ENCODE assay signal across 8 cellular contexts in the genomic region with DNA sequence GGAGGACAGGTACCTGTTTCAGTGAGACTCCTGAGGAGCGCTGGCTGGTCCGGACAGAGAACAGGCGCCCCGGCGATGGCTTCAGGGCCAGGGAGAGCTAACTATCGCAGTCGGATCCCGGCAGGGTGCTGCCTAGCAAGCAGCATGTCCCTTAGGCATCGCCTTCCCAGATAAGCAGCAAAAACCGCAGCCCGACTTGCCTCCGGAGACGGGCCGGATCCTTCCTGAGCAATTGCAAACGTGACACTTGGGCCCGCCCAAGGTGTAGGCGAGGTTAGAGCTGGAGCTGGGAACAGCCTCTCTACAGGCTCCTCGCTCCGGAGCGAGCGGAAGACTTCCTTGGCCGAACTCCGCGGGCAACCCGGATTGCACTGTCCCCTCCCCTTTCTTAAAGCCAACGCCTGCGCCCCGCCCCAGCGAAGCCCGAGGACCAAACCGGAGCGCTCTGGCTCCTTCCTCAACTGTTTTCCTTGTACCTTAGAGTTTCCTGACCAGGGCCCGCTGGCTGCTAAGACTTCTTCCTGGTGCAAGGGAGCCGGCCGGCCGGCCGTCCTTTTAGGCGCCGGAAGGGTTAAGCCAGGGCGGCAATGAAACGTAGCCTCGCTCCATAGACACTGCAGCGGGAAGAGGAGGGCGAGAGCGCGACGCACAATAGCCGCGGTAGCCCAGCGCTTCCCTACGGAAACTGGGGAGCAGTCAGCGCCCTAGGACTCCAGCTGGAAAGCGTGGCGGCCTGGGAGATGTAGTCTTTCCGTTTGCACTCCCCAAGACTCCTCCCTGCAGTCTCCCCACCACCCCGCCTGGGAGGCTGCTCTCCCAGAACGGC. TPM values are rescaled to one million over a fixed set of nuclear protein-coding genes. Genes with fewer than 3 reads are reported as not detected.
DNase-seq lines count a peak whose midpoint lies in the region; ATAC-seq, FAIRE-seq and TF ChIP-seq lines count a peak whose summit lies in the region.

A gene with protein sequence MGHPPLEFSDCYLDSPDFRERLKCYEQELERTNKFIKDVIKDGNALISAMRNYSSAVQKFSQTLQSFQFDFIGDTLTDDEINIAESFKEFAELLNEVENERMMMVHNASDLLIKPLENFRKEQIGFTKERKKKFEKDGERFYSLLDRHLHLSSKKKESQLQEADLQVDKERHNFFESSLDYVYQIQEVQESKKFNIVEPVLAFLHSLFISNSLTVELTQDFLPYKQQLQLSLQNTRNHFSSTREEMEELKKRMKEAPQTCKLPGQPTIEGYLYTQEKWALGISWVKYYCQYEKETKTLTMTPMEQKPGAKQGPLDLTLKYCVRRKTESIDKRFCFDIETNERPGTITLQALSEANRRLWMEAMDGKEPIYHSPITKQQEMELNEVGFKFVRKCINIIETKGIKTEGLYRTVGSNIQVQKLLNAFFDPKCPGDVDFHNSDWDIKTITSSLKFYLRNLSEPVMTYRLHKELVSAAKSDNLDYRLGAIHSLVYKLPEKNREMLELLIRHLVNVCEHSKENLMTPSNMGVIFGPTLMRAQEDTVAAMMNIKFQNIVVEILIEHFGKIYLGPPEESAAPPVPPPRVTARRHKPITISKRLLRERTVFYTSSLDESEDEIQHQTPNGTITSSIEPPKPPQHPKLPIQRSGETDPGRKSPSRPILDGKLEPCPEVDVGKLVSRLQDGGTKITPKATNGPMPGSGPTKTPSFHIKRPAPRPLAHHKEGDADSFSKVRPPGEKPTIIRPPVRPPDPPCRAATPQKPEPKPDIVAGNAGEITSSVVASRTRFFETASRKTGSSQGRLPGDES (minus strand): TSS at position 341 of the 826 bp plus-strand sequence. CDS start 475 bp downstream, outside the sequence.

- no TSS peak for BruUV-seq in endothelial cell of umbilical vein (replicated peaks; lab: Mats Ljungman, UMichigan)

- H3K4me2 ChIP-seq in endothelial cell of umbilical vein (ENCODE audit: insufficient read depth, low read length): peak within 1 kb of the TSS; percentile 84

- H3K27me3 ChIP-seq in endothelial cell of umbilical vein (ENCODE audit: control insufficient read depth in 2 of 2, insufficient read depth in 2 of 2, low read length in 2 of 2): no peaks in the 10 kb centered on the region
- no peaks in the 10 kb centered on the region for H3K27me3 ChIP-seq in lung (ENCODE audit: control insufficient read depth, insufficient read depth)
- H3K27me3 ChIP-seq in stomach: peaks cover 0 to 7% (median 0%) of the 10 kb centered on the region in 3 donors

- H3K9me3 ChIP-seq in endothelial cell of umbilical vein (replicated peaks; ENCODE audit: control insufficient read depth, insufficient read depth, low read length): no peaks in the 10 kb centered on the region
- no peaks in the 10 kb centered on the region for H3K9me3 ChIP-seq in lung (ENCODE audit: control insufficient read depth in 2 of 2, insufficient read depth in 1 of 2, low read length in 1 of 2)
- peaks cover 0 to 6% (median 0%) of the 10 kb centered on the region in 4 donors for H3K9me3 ChIP-seq in stomach

- peak; percentile 93 for FAIRE-seq in endothelial cell of umbilical vein (lab: Jason Lieb, UNC)

- TF ChIP-seq EP300 in stomach (IDR thresholded peaks at IDR 0.05): no peak

- no peaks in the 10 kb centered on the region for H3K79me2 ChIP-seq in endothelial cell of umbilical vein (ENCODE audit: control insufficient read depth, insufficient read depth, low read length)

- no peak for TF ChIP-seq CTCF in WTC11 (IDR thresholded peaks at IDR 0.05)
- TF ChIP-seq CTCF in endothelial cell of umbilical vein (IDR thresholded peaks at IDR 0.05; ENCODE audit: extremely low read depth in 1 of 2, insufficient read depth in 1 of 2, low read depth in 1 of 2, low read length in 2 of 2): no peak
- TF ChIP-seq CTCF in lung (IDR thresholded peaks at IDR 0.05; ENCODE audit: control extremely low read depth, extremely low read depth): no peak
- TF ChIP-seq CTCF in stomach (IDR thresholded peaks at IDR 0.05): no peak

- intact Hi-C loops in endothelial cell of umbilical vein (cut with micrococcal nuclease): loop anchor here (1.0 to 5.0 kb wide), 3 partner anchors 8 to 64 kb away; a partner anchor contains a TSS
- intact Hi-C loops in stomach (cut with DNase I; ENCODE audit: low total_unique reads): no loop called here

- dilution Hi-C loops in endothelial cell of umbilical vein (cut with MboI; ENCODE audit: extremely low pct_ligation_motif_present, low sequenced_read_pairs): no loop called here

- H3K4me3 ChIP-seq in endothelial cell of umbilical vein (replicated peaks in 1 of 3; ENCODE audit: insufficient read depth in 1 of 3, low read depth in 1 of 3, low read length in 3 of 3) (peak within 1 kb of the TSS; percentile 44 to 62 (median 59)), lung (peak within 1 kb of the TSS; percentile 56), stomach (peak within 1 kb of the TSS; percentile 54 to 62 (median 57))

- WGBS in lung, 2 donors: 0 to 27% methylated on average over 41 to 57 of the region's 57 CpGs
- WGBS in stomach, 5 donors: 0 to 38% (median 17%) methylated on average over 25 to 57 of the region's 57 CpGs; no CpG with 5 or more reads in 1 of the 5 donors

- peak; percentile 37 for TF ChIP-seq POLR2A in endothelial cell of umbilical vein (IDR thresholded peaks at IDR 0.05; ENCODE audit: low read depth, low read length)
- TF ChIP-seq POLR2A in stomach (IDR thresholded peaks at IDR 0.05): no peak

- no peaks in the 10 kb centered on the region for H3K9me3 Mint-ChIP-seq in WTC11

- CTCF ChIA-PET in WTC11 (lab: Charles Lee) (interaction anchor here (1.0 to 2.0 kb wide), 4 partner anchors 29 to 277 kb away, joined by 3 to 13 read pairs (median 3); no protein-coding TSS in a partner anchor), endothelial cell of umbilical vein (lab: Charles Lee) (interaction anchor here (1.1 to 2.0 kb wide), 3 partner anchors 9 to 237 kb away, joined by 3 to 11 read pairs (median 9); no protein-coding TSS in a partner anchor)

- H3K4me1 ChIP-seq in endothelial cell of umbilical vein (ENCODE audit: control insufficient read depth, extremely low read depth, insufficient read depth, low read length): peaks cover 9% of the 10 kb centered on the region
- H3K4me1 ChIP-seq in lung (ENCODE audit: control insufficient read depth in 2 of 2, insufficient read depth in 2 of 2, low read length in 2 of 2): peaks cover 2% of the 10 kb centered on the region in 2 donors
- peaks cover 0 to 27% (median 12%) of the 10 kb centered on the region in 4 donors for H3K4me1 ChIP-seq in stomach

- H2AFZ ChIP-seq in endothelial cell of umbilical vein (ENCODE audit: low read depth, low read length): peak within 1 kb of the TSS; percentile 96

- H3K27ac ChIP-seq in endothelial cell of umbilical vein (ENCODE audit: insufficient read depth, low read depth, low read length) (peak within 1 kb of the TSS; percentile 64), lung (ENCODE audit: low read depth in 1 of 2, low read length in 1 of 2) (peak within 1 kb of the TSS; percentile 68 to 78), stomach (peak within 1 kb of the TSS; percentile 76 to 90 (median 82))

- peak; percentile 90 for ATAC-seq in WTC11
- peak; percentile 91 for ATAC-seq in lung (ENCODE audit: insufficient read depth, low FRiP score)
- no peak for ATAC-seq in HG02798 (IDR thresholded peaks at IDR 0.05; ENCODE audit: poor library complexity, unreplicated experiment)

- H4K20me1 ChIP-seq in endothelial cell of umbilical vein (replicated peaks; ENCODE audit: control insufficient read depth, extremely low read depth, insufficient read depth, low read length): no peaks in the 10 kb centered on the region

- no peaks in the 10 kb centered on the region for H3K9me1 ChIP-seq in endothelial cell of umbilical vein (replicated peaks; ENCODE audit: control insufficient read depth, extremely low read depth, insufficient read depth, low read length)

- peak within 1 kb of the TSS; percentile 89 for H3K4me3 Mint-ChIP-seq in WTC11

- H3K4me1 Mint-ChIP-seq in WTC11: peaks cover 19% of the 10 kb centered on the region

- no peaks in the 10 kb centered on the region; the same call in 1 of the 2 replicates for H3K36me3 Mint-ChIP-seq in WTC11

- POLR2A ChIA-PET in WTC11 (lab: Charles Lee): interaction anchor here (1.0 kb wide), 1 partner anchor 9 kb away, joined by 3 read pairs; no protein-coding TSS in a partner anchor
- POLR2A ChIA-PET in endothelial cell of umbilical vein (lab: Charles Lee): no interaction called here

- H3K27me3 Mint-ChIP-seq in WTC11 (ENCODE audit: low read depth): no peaks in the 10 kb centered on the region

- H3K9ac ChIP-seq in endothelial cell of umbilical vein (replicated peaks; ENCODE audit: extremely low read depth, insufficient read depth, low read length): peak within 1 kb of the TSS; percentile 73

- H3K36me3 ChIP-seq in endothelial cell of umbilical vein (ENCODE audit: control insufficient read depth in 2 of 2, extremely low read depth in 1 of 2, insufficient read depth in 2 of 2, low read length in 2 of 2): no peaks in the 10 kb centered on the region
- H3K36me3 ChIP-seq in lung (ENCODE audit: control insufficient read depth in 2 of 2, insufficient read depth in 2 of 2, low read length in 2 of 2): no peaks in the 10 kb centered on the region
- no peaks in the 10 kb centered on the region for H3K36me3 ChIP-seq in stomach

- DNase-seq in DMS79 treated with DMSO at 0.1 percent for 48 hours (lab: John Stamatoyannopoulos, UW) (peak; percentile 55), LHCN-M2 (ENCODE audit: low read depth) (peak; percentile 75), WTC11 (ENCODE audit: low spot score) (peak; percentile 77), endothelial cell of umbilical vein (ENCODE audit: low read depth, low spot score) (peak; percentile 72), lung (ENCODE audit: low spot score) (peak; percentile 80), stomach (peak; percentile 82), activated gamma-delta T cell treated with Interleukin-2 at 50 U/mL for 16 hours (no peak)

- peak within 1 kb of the TSS; percentile 97 for H3K27ac Mint-ChIP-seq in WTC11

TF ChIP-seq in endothelial cell of umbilical vein, 7 proteins besides CTCF, POLR2A, EP300 and RAD21 (continues in another document):
- no peak for TF ChIP-seq MYC (IDR thresholded peaks at IDR 0.05; ENCODE audit: low read depth, low read length)
- no peak for TF ChIP-seq JUN (IDR thresholded peaks at IDR 0.05; ENCODE audit: borderline replicate concordance, insufficient read depth, insufficient read length, low read depth)

RNA-seq across cellular contexts. Expression of the gene that starts here (rescaled TPM):
- total RNA-seq in LHCN-M2 (2014; rRNA removed) (2.8 and 4.5 TPM in 2 replicates), WTC11 (2021) (3.7 to 4.7 TPM (median 4.4 TPM) in 3 replicates), endothelial cell of umbilical vein (6.2 and 6.7 TPM in 2 replicates), lung (10 to 100 TPM; 11.3 to 22.0 TPM), stomach (10 to 100 TPM in 3 of 5 donors, 1 to 10 TPM in 2; 4.5 to 76.4 (median 10.9) TPM)
- polyA plus RNA-seq in LHCN-M2 (2012): 2.4 TPM
- polyA plus RNA-seq in endothelial cell of umbilical vein (3.2 and 3.9 TPM in 2 replicates), lung (1 to 10 TPM; 1.1 to 2.3 TPM), stomach (1 to 10 TPM in 2 of 3 donors, under 1 TPM in 1; 0.78 to 1.4 (median 1.1) TPM)
- polyA plus RNA-seq in endothelial cell of umbilical vein (2011; cell fraction: cytosol; rRNA removed): 2.6 TPM in 2 replicates
- 8.7 and 9.8 TPM in 2 replicates for polyA plus RNA-seq in endothelial cell of umbilical vein (2011; cell fraction: nucleus; rRNA removed)
- 3.6 and 4.3 TPM in 2 replicates for polyA plus RNA-seq in endothelial cell of umbilical vein (2012)
- 9.0 and 13.2 TPM in 2 replicates for polyA minus RNA-seq in endothelial cell of umbilical vein
- 21.0 TPM for polyA minus RNA-seq in endothelial cell of umbilical vein (2011; cell fraction: cytosol; rRNA and poly(A)+ RNA removed)
- 16.9 and 18.3 TPM in 2 replicates for polyA minus RNA-seq in endothelial cell of umbilical vein (2011; cell fraction: nucleus; rRNA and poly(A)+ RNA removed)
